In genomic region chr9:28668158-28668557, GRCh38 we compare ENCODE assay signal across 24 cellular contexts.
A peak's percentile ranks its signal among the peaks of the same experiment; 100 is the strongest.
DNase-seq lines count a peak whose midpoint lies in the region; ATAC-seq, FAIRE-seq and TF ChIP-seq lines count a peak whose summit lies in the region.
"Had no signal": no experiment of that assay in that cellular context is flagged by ENCODE, and none has a peak within 500 bp of the region (broad histone marks: within the 10 kb centered on the region; RNA-seq: fewer than 3 reads in every experiment).

No MANE protein-coding gene starts in this region.

- H3K9ac ChIP-seq in OCI-LY3 (ENCODE audit: low read length): no peak overlapping the region

- DNase-seq in middle frontal gyrus (ENCODE audit: extremely low spot score, low spot score) (no peak), GM19239 (ENCODE audit: insufficient read length, low spot score) (no peak), T-cell (no peak)
- DNase-seq: activated B cell treated with CpG ODN at 0.5 μM for 24 hours; activated CD4-positive, alpha-beta memory T cell treated with anti-CD3 and anti-CD28 coated beads, Interleukin-2, amount 10 ng/mL, durations not matched to agents 7 days and 5 days; activated naive CD4-positive, alpha-beta T cell treated with anti-CD3 and anti-CD28 coated beads, Interleukin-2, amount 10 ng/mL, durations not matched to agents 7 days and 5 days; activated T-cell treated with anti-CD3 and anti-CD28 coated beads, Interleukin-2, amount 50 U/mL, for 4 hours; cerebellar nuclear complex; effector memory CD8-positive, alpha-beta T cell; head of caudate nucleus; left lung; NCI-H2029 treated with DMSO at 0.1 percent for 48 hours; NCI-H510A; psoas muscle had no signal

- no peak overlapping the region for H2AFZ ChIP-seq in OCI-LY3 (ENCODE audit: low read depth, low read length)

- no peaks in the 10 kb centered on the region for H3K4me1 Mint-ChIP-seq in T-cell
- H3K4me1 Mint-ChIP-seq: activated B cell treated with CpG ODN at 0.5 μM for 24 hours; activated CD4-positive, alpha-beta memory T cell treated with anti-CD3 and anti-CD28 coated beads, Interleukin-2, amount 10 ng/mL, durations not matched to agents 7 days and 5 days; activated naive CD4-positive, alpha-beta T cell treated with anti-CD3 and anti-CD28 coated beads, Interleukin-2, amount 10 ng/mL, durations not matched to agents 7 days and 5 days; IgD-negative memory B cell had no signal

- no peaks in the 10 kb centered on the region for H3K27me3 Mint-ChIP-seq in T-cell
- H3K27me3 Mint-ChIP-seq: activated B cell treated with CpG ODN at 0.5 μM for 24 hours; activated CD4-positive, alpha-beta memory T cell treated with anti-CD3 and anti-CD28 coated beads, Interleukin-2, amount 10 ng/mL, durations not matched to agents 7 days and 5 days; activated naive CD4-positive, alpha-beta T cell treated with anti-CD3 and anti-CD28 coated beads, Interleukin-2, amount 10 ng/mL, durations not matched to agents 7 days and 5 days; effector memory CD8-positive, alpha-beta T cell; IgD-negative memory B cell had no signal

- no peak overlapping the region for H3K27ac ChIP-seq in OCI-LY3 (ENCODE audit: low read length)
- H3K27ac ChIP-seq: HL-60, left lung, psoas muscle had no signal

- no peak overlapping the region for H3K4me3 ChIP-seq in OCI-LY3 (ENCODE audit: low read length)
- H3K4me3 ChIP-seq: left lung, psoas muscle, smooth muscle cell had no signal

- TF ChIP-seq CTCF in OCI-LY3 (IDR thresholded peaks at IDR 0.05; ENCODE audit: low read depth, low read length): no peak

- H3K36me3 Mint-ChIP-seq in T-cell: no peaks in the 10 kb centered on the region
- H3K36me3 Mint-ChIP-seq: activated naive CD4-positive, alpha-beta T cell treated with anti-CD3 and anti-CD28 coated beads, Interleukin-2, amount 10 ng/mL, durations not matched to agents 7 days and 5 days; IgD-negative memory B cell had no signal

- no peak overlapping the region for H3K4me3 Mint-ChIP-seq in T-cell
- H3K4me3 Mint-ChIP-seq: activated B cell treated with CpG ODN at 0.5 μM for 24 hours; activated CD4-positive, alpha-beta memory T cell treated with anti-CD3 and anti-CD28 coated beads, Interleukin-2, amount 10 ng/mL, durations not matched to agents 7 days and 5 days; activated naive CD4-positive, alpha-beta T cell treated with anti-CD3 and anti-CD28 coated beads, Interleukin-2, amount 10 ng/mL, durations not matched to agents 7 days and 5 days; activated T-cell treated with anti-CD3 and anti-CD28 coated beads, Interleukin-2, amount 50 U/mL, for 4 hours; effector memory CD8-positive, alpha-beta T cell; IgD-negative memory B cell; T-helper 2 cell treated with Interferon-gamma antibody and Interleukin-4, amounts not matched to agents 5 μg/mL and 100 μg/mL, for 36 hours had no signal

- no peak overlapping the region for H3K27ac Mint-ChIP-seq in T-cell
- H3K27ac Mint-ChIP-seq: activated B cell treated with CpG ODN at 0.5 μM for 24 hours; activated CD4-positive, alpha-beta memory T cell treated with anti-CD3 and anti-CD28 coated beads, Interleukin-2, amount 10 ng/mL, durations not matched to agents 7 days and 5 days; activated naive CD4-positive, alpha-beta T cell treated with anti-CD3 and anti-CD28 coated beads, Interleukin-2, amount 10 ng/mL, durations not matched to agents 7 days and 5 days; effector memory CD8-positive, alpha-beta T cell; IgD-negative memory B cell; T-helper 2 cell treated with Interferon-gamma antibody and Interleukin-4, amounts not matched to agents 5 μg/mL and 100 μg/mL, for 36 hours had no signal

- H3K79me2 ChIP-seq in OCI-LY3 (ENCODE audit: low read length): no peaks in the 10 kb centered on the region

- no peaks in the 10 kb centered on the region for H3K9me3 Mint-ChIP-seq in T-cell
- H3K9me3 Mint-ChIP-seq: activated B cell treated with CpG ODN at 0.5 μM for 24 hours; activated CD4-positive, alpha-beta memory T cell treated with anti-CD3 and anti-CD28 coated beads, Interleukin-2, amount 10 ng/mL, durations not matched to agents 7 days and 5 days; IgD-negative memory B cell had no signal

- CTCF ChIA-PET in T-cell (lab: Charles Lee): no interaction called here

- H3K4me2 ChIP-seq in OCI-LY3 (ENCODE audit: low read length): peak overlapping the region; percentile 38
- H3K4me2 ChIP-seq: smooth muscle cell had no signal

- POLR2A ChIA-PET in T-cell (lab: Charles Lee): no interaction called here

- H3K4me1 ChIP-seq in OCI-LY3 (ENCODE audit: low read length): peaks cover 10% of the 10 kb centered on the region
- H3K4me1 ChIP-seq: left lung, psoas muscle had no signal

- H3K27me3 ChIP-seq in OCI-LY3 (ENCODE audit: low read depth, low read length): no peaks in the 10 kb centered on the region
- H3K27me3 ChIP-seq: left lung had no signal

- ATAC-seq in GM18909 (IDR thresholded peaks at IDR 0.05; ENCODE audit: poor library complexity, unreplicated experiment) (peak; percentile 72), GM21717 (IDR thresholded peaks at IDR 0.05; ENCODE audit: unreplicated experiment) (peak; percentile 98), HG03139 (IDR thresholded peaks at IDR 0.05; ENCODE audit: unreplicated experiment) (peak; percentile 56), GM19463 (IDR thresholded peaks at IDR 0.05; ENCODE audit: unreplicated experiment) (no peak), T-cell (replicated peaks in 1 of 4) (no peak)
- ATAC-seq: activated T-cell treated with anti-CD3 and anti-CD28 coated beads, Interleukin-2, amount 50 U/mL, for 4 hours; effector memory CD8-positive, alpha-beta T cell; left lung; psoas muscle had no signal

- no peaks in the 10 kb centered on the region for H3K36me3 ChIP-seq in OCI-LY3 (replicated peaks; ENCODE audit: low read depth, low read length)
- H3K36me3 ChIP-seq: left lung had no signal

- H3K9me3 ChIP-seq in OCI-LY3 (ENCODE audit: insufficient read depth, low read length): no peaks in the 10 kb centered on the region
- H3K9me3 ChIP-seq: left lung, psoas muscle had no signal

- FAIRE-seq in GM19239 (lab: Jason Lieb, UNC): no peak
- FAIRE-seq: astrocyte had no signal

- H4K20me1 ChIP-seq in OCI-LY3 (ENCODE audit: insufficient read depth, low read length): no peaks in the 10 kb centered on the region

Comparison
In these comparisons a context has a peak if more than half of its experiments do, and no peak if none do; other contexts are left out.
1. ATAC-seq: peak in GM18909 (single experiment), GM21717 (single experiment) and HG03139 (single experiment); none in GM19463 (single experiment) and T-cell (0 of 4).